ENCODE assay signal across 1 cellular context in genomic region chr6:26071135-26071534, GRCh38.
TF ChIP-seq lines count a peak whose summit lies in the region.

No MANE protein-coding gene starts in this region.

TF ChIP-seq in HCT116, 20 proteins besides CTCF, POLR2A, EP300 and RAD21:
- TF ChIP-seq POLR2AphosphoS5 (IDR thresholded peaks at IDR 0.05; ENCODE audit: low read depth, low read length) (peak; percentile 14; the same call in 1 of the 2 replicates), REST (IDR thresholded peaks at IDR 0.05; ENCODE audit: low read depth) (no peak)
